ENCODE assay signal across 1 cellular context in the genomic region with DNA sequence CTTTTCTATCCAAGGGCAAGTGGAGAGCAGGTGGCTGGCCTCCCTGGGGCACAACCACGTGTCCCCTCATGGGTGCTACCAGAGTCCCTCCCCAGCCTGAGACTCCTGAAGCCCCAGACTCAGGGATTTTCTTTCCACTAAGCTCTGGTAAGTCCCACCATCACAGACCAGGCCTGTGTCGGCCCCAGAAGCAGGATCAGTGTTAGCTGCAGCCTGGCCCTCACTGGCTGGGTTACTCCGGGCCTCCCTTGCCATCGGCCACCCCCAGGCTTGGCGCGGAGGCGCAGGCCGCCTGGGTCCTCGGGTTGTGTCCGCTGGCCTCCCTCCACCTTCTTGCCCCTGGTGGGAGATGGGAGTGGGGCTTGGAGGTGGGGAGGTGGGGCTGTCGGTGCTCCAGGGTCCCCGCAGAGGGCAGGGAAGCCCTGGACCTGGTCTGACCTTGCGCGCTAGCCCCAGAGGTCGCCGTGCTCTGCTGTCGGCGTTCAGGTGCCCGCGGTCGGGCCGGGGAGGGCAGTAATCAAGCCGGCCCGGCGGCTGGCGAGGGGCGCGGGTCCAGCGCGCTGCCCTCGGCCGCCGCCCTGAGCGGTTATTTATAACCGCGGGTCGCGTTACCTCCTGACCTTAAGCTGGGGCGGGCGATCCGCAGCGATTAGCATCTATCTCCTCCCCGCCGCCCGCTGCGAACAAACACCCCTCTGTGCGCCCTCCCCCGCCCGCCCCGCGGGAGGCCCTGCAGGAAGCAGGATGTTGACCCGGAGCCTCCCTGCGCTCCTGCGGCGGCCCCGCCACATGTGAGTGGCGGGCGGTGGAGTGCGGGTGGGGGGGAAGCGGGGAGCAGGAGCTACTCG.
A peak's percentile ranks its signal among the peaks of the same experiment; 100 is the strongest.
TF ChIP-seq lines count a peak whose summit lies in the region.

No MANE protein-coding gene starts in this region.

TF ChIP-seq in HepG2, 621 proteins besides CTCF, POLR2A, EP300 and RAD21 (continued from another document and continues in another):
- TF ChIP-seq, protein P1, sequence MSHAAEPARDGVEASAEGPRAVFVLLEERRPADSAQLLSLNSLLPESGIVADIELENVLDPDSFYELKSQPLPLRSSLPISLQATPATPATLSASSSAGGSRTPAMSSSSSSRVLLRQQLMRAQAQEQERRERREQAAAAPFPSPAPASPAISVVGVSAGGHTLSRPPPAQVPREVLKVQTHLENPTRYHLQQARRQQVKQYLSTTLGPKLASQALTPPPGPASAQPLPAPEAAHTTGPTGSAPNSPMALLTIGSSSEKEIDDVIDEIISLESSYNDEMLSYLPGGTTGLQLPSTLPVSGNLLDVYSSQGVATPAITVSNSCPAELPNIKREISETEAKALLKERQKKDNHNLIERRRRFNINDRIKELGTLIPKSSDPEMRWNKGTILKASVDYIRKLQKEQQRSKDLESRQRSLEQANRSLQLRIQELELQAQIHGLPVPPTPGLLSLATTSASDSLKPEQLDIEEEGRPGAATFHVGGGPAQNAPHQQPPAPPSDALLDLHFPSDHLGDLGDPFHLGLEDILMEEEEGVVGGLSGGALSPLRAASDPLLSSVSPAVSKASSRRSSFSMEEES (CRISPR knock-in tag; IDR thresholded peaks at IDR 0.05): peak; percentile 91
- TF ChIP-seq PBX3 (CRISPR knock-in tag; IDR thresholded peaks at IDR 0.05; ENCODE audit: borderline replicate concordance): no peak
- peak; percentile 92; the same call in 1 of the 2 replicates for TF ChIP-seq TOPORS (CRISPR knock-in tag; IDR thresholded peaks at IDR 0.05)
- peak; percentile 71; the same call in 1 of the 2 replicates for TF ChIP-seq ZSCAN20 (CRISPR knock-in tag; IDR thresholded peaks at IDR 0.05; ENCODE audit: borderline replicate concordance)
- peak; percentile 87; the same call in 1 of the 2 replicates for TF ChIP-seq ZNF563 (CRISPR knock-in tag; IDR thresholded peaks at IDR 0.05)
- peak; percentile 73; the same call in 1 of the 3 replicates for TF ChIP-seq MXI1 (IDR thresholded peaks at IDR 0.05; ENCODE audit: borderline replicate concordance, low read depth, low read length)
- TF ChIP-seq TCF7 (IDR thresholded peaks at IDR 0.05; ENCODE audit: low read depth): peak; percentile 72; the same call in 1 of the 2 replicates
- TF ChIP-seq SKIL (CRISPR knock-in tag; IDR thresholded peaks at IDR 0.05; ENCODE audit: borderline replicate concordance): peak; percentile 99
- peak; percentile 45; the same call in 1 of the 2 replicates for TF ChIP-seq PREB (CRISPR knock-in tag; IDR thresholded peaks at IDR 0.05)
- peak; percentile 84; the same call in 1 of the 2 replicates for TF ChIP-seq CSRNP1 (CRISPR knock-in tag; IDR thresholded peaks at IDR 0.05)
- no peak; the same call in none of the 2 replicates for TF ChIP-seq DZIP1 (CRISPR knock-in tag; IDR thresholded peaks at IDR 0.05)
- TF ChIP-seq, protein P2, sequence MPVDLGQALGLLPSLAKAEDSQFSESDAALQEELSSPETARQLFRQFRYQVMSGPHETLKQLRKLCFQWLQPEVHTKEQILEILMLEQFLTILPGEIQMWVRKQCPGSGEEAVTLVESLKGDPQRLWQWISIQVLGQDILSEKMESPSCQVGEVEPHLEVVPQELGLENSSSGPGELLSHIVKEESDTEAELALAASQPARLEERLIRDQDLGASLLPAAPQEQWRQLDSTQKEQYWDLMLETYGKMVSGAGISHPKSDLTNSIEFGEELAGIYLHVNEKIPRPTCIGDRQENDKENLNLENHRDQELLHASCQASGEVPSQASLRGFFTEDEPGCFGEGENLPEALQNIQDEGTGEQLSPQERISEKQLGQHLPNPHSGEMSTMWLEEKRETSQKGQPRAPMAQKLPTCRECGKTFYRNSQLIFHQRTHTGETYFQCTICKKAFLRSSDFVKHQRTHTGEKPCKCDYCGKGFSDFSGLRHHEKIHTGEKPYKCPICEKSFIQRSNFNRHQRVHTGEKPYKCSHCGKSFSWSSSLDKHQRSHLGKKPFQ (CRISPR knock-in tag; IDR thresholded peaks at IDR 0.05; ENCODE audit: insufficient replicate concordance): peak; percentile 56
- TF ChIP-seq NPAS2 (CRISPR knock-in tag; IDR thresholded peaks at IDR 0.05; ENCODE audit: borderline replicate concordance): no peak
- no peak for TF ChIP-seq ZNF549 (CRISPR knock-in tag; IDR thresholded peaks at IDR 0.05)
- peak; percentile 95 for TF ChIP-seq CBFB (CRISPR knock-in tag; IDR thresholded peaks at IDR 0.05)
- TF ChIP-seq DNMT3B (CRISPR knock-in tag; conservative IDR thresholded peaks at IDR 0.05): no peak
- no peak for TF ChIP-seq SNRNP70 (IDR thresholded peaks at IDR 0.05; ENCODE audit: low read depth, low read length)
- TF ChIP-seq GTF3A (CRISPR knock-in tag; conservative IDR thresholded peaks at IDR 0.05): no peak; the same call in 1 of the 2 replicates
- TF ChIP-seq ZNF644 (CRISPR knock-in tag; IDR thresholded peaks at IDR 0.05; ENCODE audit: low read depth): peak; percentile 9
- TF ChIP-seq, protein P3, sequence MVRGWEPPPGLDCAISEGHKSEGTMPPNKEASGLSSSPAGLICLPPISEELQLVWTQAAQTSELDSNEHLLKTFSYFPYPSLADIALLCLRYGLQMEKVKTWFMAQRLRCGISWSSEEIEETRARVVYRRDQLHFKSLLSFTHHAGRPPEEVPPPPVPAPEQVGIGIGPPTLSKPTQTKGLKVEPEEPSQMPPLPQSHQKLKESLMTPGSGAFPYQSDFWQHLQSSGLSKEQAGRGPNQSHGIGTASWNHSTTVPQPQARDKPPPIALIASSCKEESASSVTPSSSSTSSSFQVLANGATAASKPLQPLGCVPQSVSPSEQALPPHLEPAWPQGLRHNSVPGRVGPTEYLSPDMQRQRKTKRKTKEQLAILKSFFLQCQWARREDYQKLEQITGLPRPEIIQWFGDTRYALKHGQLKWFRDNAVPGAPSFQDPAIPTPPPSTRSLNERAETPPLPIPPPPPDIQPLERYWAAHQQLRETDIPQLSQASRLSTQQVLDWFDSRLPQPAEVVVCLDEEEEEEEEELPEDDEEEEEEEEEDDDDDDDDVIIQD (CRISPR knock-in tag; IDR thresholded peaks at IDR 0.05; ENCODE audit: low read depth): peak; percentile 72
- peak; percentile 58; the same call in 1 of the 2 replicates for TF ChIP-seq HMGXB3 (CRISPR knock-in tag; IDR thresholded peaks at IDR 0.05; ENCODE audit: borderline replicate concordance)
- peak; percentile 45 for TF ChIP-seq DMAP1 (CRISPR knock-in tag; IDR thresholded peaks at IDR 0.05)
- TF ChIP-seq TBL1XR1 (IDR thresholded peaks at IDR 0.05; ENCODE audit: borderline replicate concordance, low read length, partially characterized antibody): peak; percentile 91
- no peak for TF ChIP-seq ZNF737 (CRISPR knock-in tag; IDR thresholded peaks at IDR 0.05; ENCODE audit: borderline replicate concordance)
- TF ChIP-seq TGIF2 (CRISPR knock-in tag; IDR thresholded peaks at IDR 0.05): no peak; the same call in none of the 2 replicates
- peak; percentile 68; the same call in 1 of the 2 replicates for TF ChIP-seq SIN3A (IDR thresholded peaks at IDR 0.05; ENCODE audit: borderline replicate concordance, low read depth, low read length)
- TF ChIP-seq DNMT1 (CRISPR knock-in tag; IDR thresholded peaks at IDR 0.05): no peak
- TF ChIP-seq GPN1 (CRISPR knock-in tag; IDR thresholded peaks at IDR 0.05; ENCODE audit: borderline replicate concordance): peak; percentile 89
- peak; percentile 96 for TF ChIP-seq ZNF614 (CRISPR knock-in tag; IDR thresholded peaks at IDR 0.05; ENCODE audit: borderline replicate concordance)
- peak; percentile 84 for TF ChIP-seq HNRNPLL (IDR thresholded peaks at IDR 0.05; ENCODE audit: low read depth, low read length, poor library complexity, severe bottlenecking)
- TF ChIP-seq, protein P4, sequence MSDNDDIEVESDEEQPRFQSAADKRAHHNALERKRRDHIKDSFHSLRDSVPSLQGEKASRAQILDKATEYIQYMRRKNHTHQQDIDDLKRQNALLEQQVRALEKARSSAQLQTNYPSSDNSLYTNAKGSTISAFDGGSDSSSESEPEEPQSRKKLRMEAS (IDR thresholded peaks at IDR 0.05): peak; percentile 92
